Comparison of ENCODE assay signal across 1 cellular context in the genomic region with DNA sequence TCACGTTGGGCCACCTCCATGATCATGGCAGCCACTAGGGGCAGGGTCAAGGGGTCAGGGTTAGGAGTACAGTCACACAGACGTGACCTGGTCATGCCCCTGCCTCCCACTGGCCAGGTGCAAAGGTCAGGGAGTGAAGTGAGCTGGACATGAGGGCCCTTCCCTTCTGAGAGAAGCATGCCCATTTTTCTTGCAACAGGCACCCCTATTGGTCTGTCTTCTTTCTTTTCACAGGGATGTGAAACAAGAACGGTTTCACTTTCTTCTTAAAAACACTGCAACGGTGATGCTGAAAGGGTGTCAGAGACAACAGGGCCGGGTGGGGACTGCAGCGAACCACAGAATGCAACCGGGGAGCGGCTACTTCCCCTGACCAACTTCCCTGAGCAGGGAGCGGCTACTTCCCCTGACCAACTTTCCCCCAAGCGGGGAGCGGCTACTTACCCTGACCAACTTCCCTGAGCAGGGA.
A peak's percentile ranks its signal among the peaks of the same experiment; 100 is the strongest.
TF ChIP-seq lines count a peak whose summit lies in the region.

No MANE protein-coding gene starts in this region.

TF ChIP-seq in HepG2, 621 proteins besides CTCF, POLR2A, EP300 and RAD21 (continued from another document):
- TF ChIP-seq, protein P1, sequence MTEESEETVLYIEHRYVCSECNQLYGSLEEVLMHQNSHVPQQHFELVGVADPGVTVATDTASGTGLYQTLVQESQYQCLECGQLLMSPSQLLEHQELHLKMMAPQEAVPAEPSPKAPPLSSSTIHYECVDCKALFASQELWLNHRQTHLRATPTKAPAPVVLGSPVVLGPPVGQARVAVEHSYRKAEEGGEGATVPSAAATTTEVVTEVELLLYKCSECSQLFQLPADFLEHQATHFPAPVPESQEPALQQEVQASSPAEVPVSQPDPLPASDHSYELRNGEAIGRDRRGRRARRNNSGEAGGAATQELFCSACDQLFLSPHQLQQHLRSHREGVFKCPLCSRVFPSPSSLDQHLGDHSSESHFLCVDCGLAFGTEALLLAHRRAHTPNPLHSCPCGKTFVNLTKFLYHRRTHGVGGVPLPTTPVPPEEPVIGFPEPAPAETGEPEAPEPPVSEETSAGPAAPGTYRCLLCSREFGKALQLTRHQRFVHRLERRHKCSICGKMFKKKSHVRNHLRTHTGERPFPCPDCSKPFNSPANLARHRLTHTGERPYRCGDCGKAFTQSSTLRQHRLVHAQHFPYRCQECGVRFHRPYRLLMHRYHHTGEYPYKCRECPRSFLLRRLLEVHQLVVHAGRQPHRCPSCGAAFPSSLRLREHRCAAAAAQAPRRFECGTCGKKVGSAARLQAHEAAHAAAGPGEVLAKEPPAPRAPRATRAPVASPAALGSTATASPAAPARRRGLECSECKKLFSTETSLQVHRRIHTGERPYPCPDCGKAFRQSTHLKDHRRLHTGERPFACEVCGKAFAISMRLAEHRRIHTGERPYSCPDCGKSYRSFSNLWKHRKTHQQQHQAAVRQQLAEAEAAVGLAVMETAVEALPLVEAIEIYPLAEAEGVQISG (CRISPR knock-in tag; IDR thresholded peaks at IDR 0.05), result peak; percentile 72
- TF ChIP-seq, protein P2, sequence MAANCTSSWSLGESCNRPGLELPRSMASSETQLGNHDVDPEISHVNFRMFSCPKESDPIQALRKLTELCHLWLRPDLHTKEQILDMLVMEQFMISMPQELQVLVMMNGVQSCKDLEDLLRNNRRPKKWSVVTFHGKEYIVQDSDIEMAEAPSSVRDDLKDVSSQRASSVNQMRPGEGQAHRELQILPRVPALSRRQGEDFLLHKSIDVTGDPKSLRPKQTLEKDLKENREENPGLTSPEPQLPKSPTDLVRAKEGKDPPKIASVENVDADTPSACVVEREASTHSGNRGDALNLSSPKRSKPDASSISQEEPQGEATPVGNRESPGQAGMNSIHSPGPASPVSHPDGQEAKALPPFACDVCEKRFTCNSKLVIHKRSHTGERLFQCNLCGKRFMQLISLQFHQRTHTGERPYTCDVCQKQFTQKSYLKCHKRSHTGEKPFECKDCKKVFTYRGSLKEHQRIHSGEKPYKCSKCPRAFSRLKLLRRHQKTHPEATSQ (CRISPR knock-in tag; IDR thresholded peaks at IDR 0.05; ENCODE audit: borderline replicate concordance), result no peak
- TF ChIP-seq MLX (CRISPR knock-in tag; IDR thresholded peaks at IDR 0.05), result peak; percentile 60; the same call in 1 of the 2 replicates
- peak; percentile 55; the same call in 1 of the 2 replicates for TF ChIP-seq ARNTL (CRISPR knock-in tag; IDR thresholded peaks at IDR 0.05)
- TF ChIP-seq ZNF329 (CRISPR knock-in tag; IDR thresholded peaks at IDR 0.05; ENCODE audit: low read depth), result no peak
- TF ChIP-seq ZNF609 (CRISPR knock-in tag; IDR thresholded peaks at IDR 0.05; ENCODE audit: borderline replicate concordance), result peak; percentile 80; the same call in 1 of the 2 replicates
- peak; percentile 96 for TF ChIP-seq NR2F2 (IDR thresholded peaks at IDR 0.05; ENCODE audit: borderline replicate concordance, low read depth)
- TF ChIP-seq ZFX (CRISPR knock-in tag; IDR thresholded peaks at IDR 0.05; ENCODE audit: low read depth), result 0 out of 2 replicates have a peak, but pooled peaks have one; percentile 26
- 0 out of 2 replicates have a peak, but pooled peaks have one; percentile 57 for TF ChIP-seq KDM3A (CRISPR knock-in tag; IDR thresholded peaks at IDR 0.05; ENCODE audit: low read depth)
- TF ChIP-seq ZNF546 (CRISPR knock-in tag; conservative IDR thresholded peaks at IDR 0.05), result no peak
